Comparison of ENCODE assay signal across 1 cellular context in genomic region chr14:61385002-61385685, GRCh38.
TF ChIP-seq lines count a peak whose summit lies in the region.

No MANE protein-coding gene starts in this region.

TF ChIP-seq in GM12878, 131 proteins besides CTCF, POLR2A, EP300 and RAD21 (continued from another document):
- TF ChIP-seq CREM (IDR thresholded peaks at IDR 0.05; ENCODE audit: low read depth) (no peak), ZBTB33 (IDR thresholded peaks at IDR 0.05) (no peak), ZBED1 (IDR thresholded peaks at IDR 0.05; ENCODE audit: borderline replicate concordance) (no peak), BHLHE40 (IDR thresholded peaks at IDR 0.05; ENCODE audit: borderline replicate concordance in 1 of 2, low read depth in 2 of 2, low read length in 1 of 2) (peak; percentile 84 to 89), SUZ12 (IDR thresholded peaks at IDR 0.05; ENCODE audit: unreplicated experiment) (no peak), MTA2 (IDR thresholded peaks at IDR 0.05; ENCODE audit: low read depth) (0 out of 2 replicates have a peak, but pooled peaks have one; percentile 11), PAX8 (IDR thresholded peaks at IDR 0.05) (no peak), RAD51 (IDR thresholded peaks at IDR 0.05) (no peak), CHD1 (IDR thresholded peaks at IDR 0.05; ENCODE audit: low read depth, low read length) (no peak), ATF2 (IDR thresholded peaks at IDR 0.05; ENCODE audit: low read length) (peak; percentile 41; the same call in 1 of the 2 replicates), RFX5 (IDR thresholded peaks at IDR 0.05; ENCODE audit: low read depth, low read length) (no peak), ZBTB11 (CRISPR knock-in tag; IDR thresholded peaks at IDR 0.05) (no peak), NFIC (IDR thresholded peaks at IDR 0.05; ENCODE audit: low read depth, low read length) (no peak), RELB (IDR thresholded peaks at IDR 0.05; ENCODE audit: low read depth) (no peak), IKZF2 (IDR thresholded peaks at IDR 0.05) (no peak), RUNX3 (IDR thresholded peaks at IDR 0.05; ENCODE audit: low read length) (peak; percentile 80)
